Comparison of ENCODE assay signal across 8 cellular contexts in the genomic region with DNA sequence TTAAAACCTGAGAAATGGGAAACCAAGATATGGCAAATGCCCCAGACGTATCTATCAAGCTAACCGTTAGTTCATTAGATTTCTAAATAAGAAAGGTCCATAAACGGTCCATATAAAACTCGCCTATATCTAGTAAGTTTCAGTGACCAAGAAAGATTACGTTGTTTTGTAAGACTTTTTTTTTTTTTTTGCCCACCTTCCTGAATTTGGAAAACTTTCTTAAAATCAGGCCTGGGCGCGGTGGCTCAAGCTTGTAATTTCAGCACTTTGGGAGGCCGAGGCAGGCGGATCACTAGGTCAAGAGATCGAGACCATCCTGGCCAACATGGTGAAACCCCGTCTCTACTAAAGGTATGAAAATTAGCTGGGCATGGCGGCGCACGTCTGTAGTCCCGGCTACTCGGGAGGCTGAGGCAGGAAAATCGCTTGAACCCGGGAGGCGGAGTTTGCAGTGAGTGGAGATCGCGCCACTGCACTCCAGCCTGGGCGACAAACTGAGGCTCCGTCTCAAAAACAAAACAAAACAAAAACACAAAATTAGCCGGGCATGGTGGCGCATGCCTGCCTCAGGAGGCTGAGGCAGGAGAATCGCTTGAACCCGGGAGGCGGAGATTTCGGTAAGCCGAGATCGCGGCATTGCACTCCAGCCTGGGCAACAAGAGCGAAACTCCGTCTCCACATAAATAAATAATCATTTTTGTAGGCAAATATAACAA. TPM values are rescaled to one million over a fixed set of nuclear protein-coding genes. Genes with fewer than 3 reads are reported as not detected.
DNase-seq lines count a peak whose midpoint lies in the region; ATAC-seq and TF ChIP-seq lines count a peak whose summit lies in the region.
"Not testable (repeated sequence)": the region's sequence is repeated elsewhere in the genome, so short reads cannot be mapped to it uniquely, and the experiment has no call there.

No MANE protein-coding gene starts in this region.

- not testable (repeated sequence) for TF ChIP-seq EP300 in ovary (IDR thresholded peaks at IDR 0.05)

- H3K4me1 ChIP-seq in ovary (ENCODE audit: insufficient read depth): not testable (repeated sequence)
- peaks cover 39 to 58% of the 10 kb centered on the region in 2 donors for H3K4me1 ChIP-seq in thoracic aorta (ENCODE audit: control insufficient read depth in 1 of 2, low read depth in 2 of 2)

- peaks cover 39% of the 10 kb centered on the region for H3K4me1 Mint-ChIP-seq in activated naive CD4-positive, alpha-beta T cell treated with anti-CD3 and anti-CD28 coated beads for 36 hours (ENCODE audit: low read depth)
- peaks cover 42% of the 10 kb centered on the region for H3K4me1 Mint-ChIP-seq in endothelial cell (ENCODE audit: unreplicated experiment)

- H3K27ac ChIP-seq in SK-N-MC (peak overlapping the region; percentile 93), ovary (peak overlapping the region; percentile 10 to 100), thoracic aorta (peak overlapping the region; percentile 100)

- not testable (repeated sequence) for H3K27me3 ChIP-seq in MG63; kidney epithelial cell (ENCODE audit: control insufficient read depth, insufficient read depth, low read length); ovary; thoracic aorta (replicated peaks; ENCODE audit: insufficient read depth)

- H3K4me3 Mint-ChIP-seq in activated naive CD4-positive, alpha-beta T cell treated with anti-CD3 and anti-CD28 coated beads for 36 hours: peak overlapping the region; percentile 99
- peak overlapping the region; percentile 99 for H3K4me3 Mint-ChIP-seq in endothelial cell (ENCODE audit: unreplicated experiment)

- not testable (repeated sequence) for ATAC-seq in thoracic aorta (ENCODE audit: insufficient number of reproducible peaks, low FRiP score, low read depth)

- H3K4me3 ChIP-seq in MG63 (peak overlapping the region; percentile 98), SK-N-MC (peak overlapping the region; percentile 88), kidney epithelial cell (ENCODE audit: low read depth, low read length) (peak overlapping the region; percentile 95), ovary (peak overlapping the region; percentile 92), thoracic aorta (peak overlapping the region; percentile 100)

- DNase-seq in DMS 273 (lab: John Stamatoyannopoulos, UW; ENCODE audit: unreplicated experiment) (peak; percentile 65), MG63 (peak; percentile 36), endothelial cell (ENCODE audit: low spot score) (peak; percentile 20), ovary (peak in 1 of 5 donors; percentile 31)
- not testable (repeated sequence) for DNase-seq in SK-N-MC (ENCODE audit: low read depth, low spot score); kidney epithelial cell (ENCODE audit: low read depth); thoracic aorta (ENCODE audit: low spot score)
- peak; percentile 50 for DNase-seq in activated naive CD4-positive, alpha-beta T cell treated with anti-CD3 and anti-CD28 coated beads for 36 hours

- intact Hi-C loops in activated naive CD4-positive, alpha-beta T cell treated with anti-CD3 and anti-CD28 coated beads for 36 hours (cut with micrococcal nuclease): loop anchor here (5.0 kb wide), 1 partner anchor 640 kb away; the partner anchor contains the start of genes C5orf22 and DROSHA
- intact Hi-C loops in ovary (cut with DNase I): loop anchor here in 3 of 4 donors (5.0 to 10.0 kb wide), 4 partner anchors 52 to 140 kb away; partner anchors contain the start of gene MTMR12 (in 1 of the 3)

- H3K36me3 ChIP-seq in MG63 (peaks cover 52% of the 10 kb centered on the region), SK-N-MC (ENCODE audit: insufficient read depth, low read length) (peaks cover 38% of the 10 kb centered on the region)
- H3K36me3 ChIP-seq in kidney epithelial cell (ENCODE audit: control insufficient read depth, insufficient read depth, low read length); ovary; thoracic aorta: not testable (repeated sequence)

- H3K9me3 Mint-ChIP-seq in activated naive CD4-positive, alpha-beta T cell treated with anti-CD3 and anti-CD28 coated beads for 36 hours; endothelial cell (ENCODE audit: unreplicated experiment): not testable (repeated sequence)

- H3K27me3 Mint-ChIP-seq in activated naive CD4-positive, alpha-beta T cell treated with anti-CD3 and anti-CD28 coated beads for 36 hours (ENCODE audit: low read depth): not testable (repeated sequence)
- peaks cover 19% of the 10 kb centered on the region for H3K27me3 Mint-ChIP-seq in endothelial cell (ENCODE audit: unreplicated experiment)

- H3K9ac ChIP-seq in SK-N-MC (ENCODE audit: insufficient read length): peak overlapping the region; percentile 99

- not testable (repeated sequence) for H3K9me3 ChIP-seq in MG63; SK-N-MC (ENCODE audit: low read depth, low read length); ovary; thoracic aorta

- H3K27ac Mint-ChIP-seq in activated naive CD4-positive, alpha-beta T cell treated with anti-CD3 and anti-CD28 coated beads for 36 hours: peak overlapping the region; percentile 95
- H3K27ac Mint-ChIP-seq in endothelial cell (ENCODE audit: unreplicated experiment): peak overlapping the region; percentile 99

- 3 to 5% (median 3%) methylated on average over 34 of the region's 34 CpGs for WGBS in ovary, 3 donors

- CTCF ChIA-PET in activated naive CD4-positive, alpha-beta T cell treated with anti-CD3 and anti-CD28 coated beads for 36 hours (lab: Charles Lee): interaction anchor here (0.6 to 1.7 kb wide), 4 partner anchors 14 to 253 kb away, joined by 3 to 9 read pairs (median 5); no protein-coding TSS in a partner anchor

- TF ChIP-seq POLR2A in ovary (IDR thresholded peaks at IDR 0.05): not testable (repeated sequence)

- TF ChIP-seq CTCF in endothelial cell (IDR thresholded peaks at IDR 0.05; ENCODE audit: unreplicated experiment); kidney epithelial cell (IDR thresholded peaks at IDR 0.05; ENCODE audit: insufficient read depth, low read length, poor library complexity, severe bottlenecking); ovary (IDR thresholded peaks at IDR 0.05); thoracic aorta (IDR thresholded peaks at IDR 0.05): not testable (repeated sequence)

- H3K36me3 Mint-ChIP-seq in activated naive CD4-positive, alpha-beta T cell treated with anti-CD3 and anti-CD28 coated beads for 36 hours (ENCODE audit: low read depth): peaks cover 44% of the 10 kb centered on the region
- H3K36me3 Mint-ChIP-seq in endothelial cell (ENCODE audit: low read depth, unreplicated experiment): peaks cover 40% of the 10 kb centered on the region

RNA-seq across cellular contexts. Expression of gene GOLPH3, which starts 1.8 kb away (rescaled TPM):
- total RNA-seq in MG63 (2014; rRNA removed; shearing (Covaris generic); ENCODE audit: low replicate concordance): 66.2 and 97.8 TPM in 2 replicates
- 10 to 100 TPM; 38.2 to 41.5 TPM for total RNA-seq in activated naive CD4-positive, alpha-beta T cell treated with anti-CD3 and anti-CD28 coated beads for 36 hours
- 105 TPM for total RNA-seq in endothelial cell (ENCODE audit: unreplicated experiment)
- 64.6 and 78.5 TPM in 2 replicates for total RNA-seq in kidney epithelial cell
- 10 to 100 TPM; 63.9 to 88.9 (median 81.1) TPM for total RNA-seq in ovary
- 10 to 100 TPM; 54.2 to 80.2 TPM for polyA plus RNA-seq in ovary
- 100 to 1,000 TPM in 1 of 2 donors, 10 to 100 TPM in 1; 71.8 to 113 TPM for total RNA-seq in thoracic aorta
